21 cellular contexts compared by ENCODE assay signal in genomic region chr2:11622611-11623010, GRCh38. TPM values are rescaled to one million over a fixed set of nuclear protein-coding genes. Genes with fewer than 3 reads are reported as not detected.
DNase-seq lines count a peak whose midpoint lies in the region; ATAC-seq, FAIRE-seq and TF ChIP-seq lines count a peak whose summit lies in the region.
"Had no signal": no experiment of that assay in that cellular context is flagged by ENCODE, and none has a peak within 500 bp of the region (broad histone marks: within the 10 kb centered on the region; RNA-seq: fewer than 3 reads in every experiment).

No MANE protein-coding gene starts in this region.

- H2AFZ ChIP-seq in astrocyte (ENCODE audit: low read depth, low read length), result no peak overlapping the region

- ATAC-seq in GM21528 (IDR thresholded peaks at IDR 0.05; ENCODE audit: low FRiP score, unreplicated experiment), result no peak
- ATAC-seq: HCT116 had no signal

- H3K27ac ChIP-seq in VCaP (peak overlapping the region; percentile 70; the same call in 1 of the 2 replicates), astrocyte (ENCODE audit: low read depth, low read length) (no peak overlapping the region), mesendoderm (ENCODE audit: low read depth, low read length) (no peak overlapping the region)

- no peak overlapping the region for H3K4me3 ChIP-seq in astrocyte (ENCODE audit: insufficient read depth, low read depth, low read length)
- no peak overlapping the region for H3K4me3 ChIP-seq in mesendoderm (ENCODE audit: low read length)

- DNase-seq in astrocyte (ENCODE audit: low read depth) (no peak), mesendoderm (peak; percentile 17), GDM1 (lab: John Stamatoyannopoulos, UW) (no peak), GM03348 (ENCODE audit: low spot score) (no peak)
- DNase-seq: ACHN; BE2C; C1 segment of cervical spinal cord; Caco-2; CD4-positive, CD25-positive, alpha-beta regulatory T cell; CD8-positive, alpha-beta memory T cell; GOT3; H7; HFFc6; IMR-90 had no signal

- no peaks in the 10 kb centered on the region for H3K79me2 ChIP-seq in astrocyte (ENCODE audit: insufficient read depth, low read length)
- no peaks in the 10 kb centered on the region for H3K79me2 ChIP-seq in mesendoderm (ENCODE audit: control insufficient read depth, insufficient read depth, low read length)

- H3K9ac ChIP-seq in astrocyte (ENCODE audit: low read length) (no peak overlapping the region), mesendoderm (ENCODE audit: low read length) (no peak overlapping the region)

- H3K4me2 ChIP-seq in astrocyte (ENCODE audit: low read length), result no peak overlapping the region
- no peak overlapping the region for H3K4me2 ChIP-seq in mesendoderm (ENCODE audit: low read length)

- no peaks in the 10 kb centered on the region for H4K20me1 ChIP-seq in astrocyte (ENCODE audit: insufficient read depth, low read length)

- H3K4me1 ChIP-seq in astrocyte (ENCODE audit: insufficient read depth, low read length) (no peaks in the 10 kb centered on the region), mesendoderm (ENCODE audit: control insufficient read depth, low read depth, low read length) (no peaks in the 10 kb centered on the region)
- H3K4me1 ChIP-seq: BE2C, Caco-2 had no signal

- no CpG with 5 or more reads among the region's 1 CpG for WGBS in mesendoderm (ENCODE audit: extremely low coverage, insufficient coverage, low lambda C conversion rate)

- H3K36me3 ChIP-seq in astrocyte (ENCODE audit: insufficient read depth, low read length) (no peaks in the 10 kb centered on the region), mesendoderm (ENCODE audit: control insufficient read depth, insufficient read depth, low read length) (peaks cover 3% of the 10 kb centered on the region)

- no peak overlapping the region for H3K56ac ChIP-seq in mesendoderm (ENCODE audit: low read length)

- TF ChIP-seq CTCF in VCaP (conservative IDR thresholded peaks at IDR 0.05) (no peak), astrocyte (IDR thresholded peaks at IDR 0.05; ENCODE audit: insufficient read depth, low read depth, low read length) (no peak)

- H2BK5ac ChIP-seq in mesendoderm (ENCODE audit: low read length), result no peak overlapping the region

- H3K4ac ChIP-seq in mesendoderm (ENCODE audit: low read depth, low read length), result no peak overlapping the region

- no peak overlapping the region for H2AK5ac ChIP-seq in mesendoderm (ENCODE audit: low read length)

- H2BK15ac ChIP-seq in mesendoderm (replicated peaks; ENCODE audit: low read depth), result no peak overlapping the region

- peak overlapping the region; percentile 18 for H3K4me3 Mint-ChIP-seq in astrocyte (ENCODE audit: unreplicated experiment)
- H3K4me3 Mint-ChIP-seq: CD4-positive, CD25-positive, alpha-beta regulatory T cell; CD8-positive, alpha-beta memory T cell; HFFc6 had no signal

- no peak for FAIRE-seq in astrocyte (lab: Jason Lieb, UNC)
- FAIRE-seq: A204.1, D721Med, G401.6, HTR-8/SVneo had no signal

- H3K9me3 ChIP-seq in astrocyte (ENCODE audit: insufficient read depth, low read depth, low read length), result no peaks in the 10 kb centered on the region
- H3K9me3 ChIP-seq: BE2C, Caco-2 had no signal

- H3K79me1 ChIP-seq in mesendoderm (ENCODE audit: low read length), result no peaks in the 10 kb centered on the region

- no peak overlapping the region for H4K8ac ChIP-seq in mesendoderm (ENCODE audit: low read depth, low read length)

- H3K27me3 ChIP-seq in astrocyte (ENCODE audit: insufficient read depth, low read length) (peaks cover 10% of the 10 kb centered on the region), mesendoderm (ENCODE audit: insufficient read depth, low read length, poor library complexity) (no peaks in the 10 kb centered on the region)
- H3K27me3 ChIP-seq: BE2C had no signal

- H3K18ac ChIP-seq in mesendoderm (ENCODE audit: low read length), result no peak overlapping the region

- H3K9me3 Mint-ChIP-seq in astrocyte (ENCODE audit: unreplicated experiment), result peaks cover 7% of the 10 kb centered on the region

- no peak overlapping the region for H2BK120ac ChIP-seq in mesendoderm (ENCODE audit: low read depth, low read length)

- no peak overlapping the region for H4K5ac ChIP-seq in mesendoderm (ENCODE audit: low read length)

- H3K4me1 Mint-ChIP-seq in astrocyte (ENCODE audit: low read depth, unreplicated experiment), result peaks cover 8% of the 10 kb centered on the region
- H3K4me1 Mint-ChIP-seq: CD4-positive, CD25-positive, alpha-beta regulatory T cell; CD8-positive, alpha-beta memory T cell had no signal

- peak overlapping the region; percentile 31 for H3K27ac Mint-ChIP-seq in astrocyte (ENCODE audit: unreplicated experiment)
- H3K27ac Mint-ChIP-seq: CD4-positive, CD25-positive, alpha-beta regulatory T cell; HFFc6 had no signal

- peaks cover 24% of the 10 kb centered on the region for H3K36me3 Mint-ChIP-seq in astrocyte (ENCODE audit: low read depth, unreplicated experiment)
- H3K36me3 Mint-ChIP-seq: CD8-positive, alpha-beta memory T cell had no signal

- no peaks in the 10 kb centered on the region for H3K27me3 Mint-ChIP-seq in astrocyte (ENCODE audit: low read depth, unreplicated experiment)
- H3K27me3 Mint-ChIP-seq: CD4-positive, CD25-positive, alpha-beta regulatory T cell; CD8-positive, alpha-beta memory T cell had no signal

- no peak overlapping the region for H3K23ac ChIP-seq in mesendoderm (ENCODE audit: low read length)

RNA-seq across cellular contexts. Expression of gene NTSR2, which starts 47.4 kb away (rescaled TPM):
- total RNA-seq in astrocyte, result not detected in 2 replicates
- 0.04 TPM for polyA plus RNA-seq in mesendoderm (2013, experiment 1 of 2)
- 0.06 TPM for polyA plus RNA-seq in mesendoderm (2013, experiment 2 of 2)
- total RNA-seq: Caco-2; CD4-positive, CD25-positive, alpha-beta regulatory T cell; CD8-positive, alpha-beta memory T cell; H7; HFFc6; IMR-90 had no signal
- polyA plus RNA-seq: CD4-positive, CD25-positive, alpha-beta regulatory T cell; CD8-positive, alpha-beta memory T cell; IMR-90 had no signal
